9 cellular contexts compared by ENCODE assay signal in genomic region chr19:6271251-6271650, GRCh38. TPM values are rescaled to one million over a fixed set of nuclear protein-coding genes. Genes with fewer than 3 reads are reported as not detected.
DNase-seq lines count a peak whose midpoint lies in the region; ATAC-seq and TF ChIP-seq lines count a peak whose summit lies in the region.
"Had no signal": no experiment of that assay in that cellular context is flagged by ENCODE, and none has a peak within 500 bp of the region (broad histone marks: within the 10 kb centered on the region; RNA-seq: fewer than 3 reads in every experiment).

No MANE protein-coding gene starts in this region.

- H3K4me3 ChIP-seq in tibial nerve = peak overlapping the region in 3 of 4 donors; percentile 6 to 38 (median 10)
- H3K4me3 ChIP-seq: A549 had no signal

- peak in 1 of 5 experiments; percentile 17 for TF ChIP-seq CTCF in tibial nerve (IDR thresholded peaks at IDR 0.05)

- peak; percentile 39 for DNase-seq in activated effector memory CD4-positive, alpha-beta T cell treated with anti-CD3 and anti-CD28 coated beads, Interleukin-2, amount 50 U/mL, for 16 hours
- DNase-seq in activated effector memory CD4-positive, alpha-beta T cell treated with Interleukin-2 at 50 U/mL for 16 hours = no peak
- no peak for DNase-seq in central memory CD8-positive, alpha-beta T cell (ENCODE audit: low spot score in 2 of 2)
- DNase-seq in left kidney (ENCODE audit: low read depth, low spot score) (peak; percentile 50), tibial nerve (ENCODE audit: low spot score in 2 of 2) (no peak), NOMO-1 (lab: John Stamatoyannopoulos, UW; ENCODE audit: unreplicated experiment in 2 of 2) (no peak), NCI-H2107 treated with DMSO at 0.1 percent for 48 hours (lab: John Stamatoyannopoulos, UW; ENCODE audit: unreplicated experiment) (no peak), NCI-H1105 treated with DMSO at 0.1 percent for 48 hours (lab: John Stamatoyannopoulos, UW) (no peak)

- H3K9me3 ChIP-seq in tibial nerve = no peaks in the 10 kb centered on the region
- H3K9me3 ChIP-seq: A549 had no signal

- peak overlapping the region; percentile 60 to 93 (median 85) for H3K27ac ChIP-seq in tibial nerve
- H3K27ac ChIP-seq: A549 had no signal

- H3K9me3 Mint-ChIP-seq in central memory CD8-positive, alpha-beta T cell = no peaks in the 10 kb centered on the region

- peak overlapping the region; percentile 89 for H3K27ac Mint-ChIP-seq in central memory CD8-positive, alpha-beta T cell (ENCODE audit: low read depth)

- peaks cover 0 to 90% (median 52%) of the 10 kb centered on the region in 4 donors for H3K4me1 ChIP-seq in tibial nerve

- no peak overlapping the region for H3K4me3 Mint-ChIP-seq in central memory CD8-positive, alpha-beta T cell

- peaks cover 74% of the 10 kb centered on the region for H3K4me1 Mint-ChIP-seq in central memory CD8-positive, alpha-beta T cell

- TF ChIP-seq POLR2A in tibial nerve (IDR thresholded peaks at IDR 0.05) = no peak

- no peak for ATAC-seq in central memory CD8-positive, alpha-beta T cell (replicated peaks; ENCODE audit: extremely low read depth, poor library complexity, severe bottlenecking)
- ATAC-seq: A549 had no signal

- H3K36me3 Mint-ChIP-seq in central memory CD8-positive, alpha-beta T cell (ENCODE audit: insufficient read depth) = peaks cover 12% of the 10 kb centered on the region

- TF ChIP-seq EP300 in tibial nerve (IDR thresholded peaks at IDR 0.05) = no peak

- no peaks in the 10 kb centered on the region for H3K27me3 ChIP-seq in tibial nerve

- 54 to 64% methylated on average over 9 of the region's 9 CpGs for WGBS in tibial nerve, 2 donors

- H3K27me3 Mint-ChIP-seq in central memory CD8-positive, alpha-beta T cell = no peaks in the 10 kb centered on the region

- peaks cover 0 to 31% (median 0%) of the 10 kb centered on the region in 3 donors for H3K36me3 ChIP-seq in tibial nerve

RNA-seq across cellular contexts. Expression of gene MLLT1, which starts 8.5 kb away (rescaled TPM):
- 10 to 100 TPM; 15.1 to 42.0 (median 19.9) TPM for total RNA-seq in tibial nerve

Comparison
In these comparisons a context has a peak if more than half of its experiments do, and no peak if none do; other contexts are left out.
1. DNase-seq: peak in activated effector memory CD4-positive, alpha-beta T cell treated with anti-CD3 and anti-CD28 coated beads, Interleukin-2, amount 50 U/mL, for 16 hours (single experiment) and left kidney (single experiment); none in activated effector memory CD4-positive, alpha-beta T cell treated with Interleukin-2 at 50 U/mL for 16 hours (single experiment), central memory CD8-positive, alpha-beta T cell (0 of 2), tibial nerve (0 of 2), NOMO-1 (0 of 2), NCI-H2107 treated with DMSO at 0.1 percent for 48 hours (single experiment) and NCI-H1105 treated with DMSO at 0.1 percent for 48 hours (single experiment).